ENCODE assay signal across 25 cellular contexts in genomic region chr10:52877453-52877852, GRCh38.
DNase-seq lines count a peak whose midpoint lies in the region; ATAC-seq, FAIRE-seq and TF ChIP-seq lines count a peak whose summit lies in the region.
"Had no signal": no experiment of that assay in that cellular context is flagged by ENCODE, and none has a peak within 500 bp of the region (broad histone marks: within the 10 kb centered on the region; RNA-seq: fewer than 3 reads in every experiment).

No MANE protein-coding gene starts in this region.

- H3K36me3 Mint-ChIP-seq in astrocyte (ENCODE audit: low read depth, unreplicated experiment): no peaks in the 10 kb centered on the region
- H3K36me3 Mint-ChIP-seq: CD14-positive monocyte had no signal

- H3K27me3 ChIP-seq in astrocyte (ENCODE audit: insufficient read depth, low read length): no peaks in the 10 kb centered on the region
- no peaks in the 10 kb centered on the region for H3K27me3 ChIP-seq in right cardiac atrium (ENCODE audit: control insufficient read depth, insufficient read depth)
- no peaks in the 10 kb centered on the region for H3K27me3 ChIP-seq in upper lobe of right lung
- no peaks in the 10 kb centered on the region for H3K27me3 ChIP-seq in thyroid gland
- H3K27me3 ChIP-seq: MG63, SJSA1 had no signal

- peaks cover 11% of the 10 kb centered on the region for H3K4me1 ChIP-seq in astrocyte (ENCODE audit: insufficient read depth, low read length)
- peaks cover 4% of the 10 kb centered on the region for H3K4me1 ChIP-seq in right cardiac atrium (ENCODE audit: control insufficient read depth, insufficient read depth, low read length)
- no peaks in the 10 kb centered on the region for H3K4me1 ChIP-seq in upper lobe of right lung
- H3K4me1 ChIP-seq in thyroid gland: peaks cover 5 to 10% of the 10 kb centered on the region in 2 donors
- H3K4me1 ChIP-seq: SJSA1 had no signal

- in situ Hi-C loops in KBM-7 (cut with MboI; ENCODE audit: low pct_unique_long_range_greater_than_20kb, low sequenced_read_pairs): no loop called here

- H3K4me1 Mint-ChIP-seq in astrocyte (ENCODE audit: low read depth, unreplicated experiment): peaks cover 28% of the 10 kb centered on the region
- H3K4me1 Mint-ChIP-seq: B cell, CD14-positive monocyte had no signal

- no peak for TF ChIP-seq CTCF in astrocyte (IDR thresholded peaks at IDR 0.05; ENCODE audit: insufficient read depth, low read depth, low read length)
- no peak for TF ChIP-seq CTCF in upper lobe of right lung (IDR thresholded peaks at IDR 0.05)
- no peak for TF ChIP-seq CTCF in thyroid gland (IDR thresholded peaks at IDR 0.05)

- no peak overlapping the region for H3K27ac Mint-ChIP-seq in astrocyte (ENCODE audit: unreplicated experiment)
- H3K27ac Mint-ChIP-seq: B cell, CD14-positive monocyte had no signal

- no peaks in the 10 kb centered on the region for H3K9me3 ChIP-seq in astrocyte (ENCODE audit: insufficient read depth, low read depth, low read length)
- H3K9me3 ChIP-seq in right cardiac atrium (ENCODE audit: control insufficient read depth, low read length): no peaks in the 10 kb centered on the region
- H3K9me3 ChIP-seq in upper lobe of right lung: no peaks in the 10 kb centered on the region
- H3K9me3 ChIP-seq in thyroid gland: no peaks in the 10 kb centered on the region
- H3K9me3 ChIP-seq: MG63, SJSA1 had no signal

- no peaks in the 10 kb centered on the region for H3K9me3 Mint-ChIP-seq in astrocyte (ENCODE audit: unreplicated experiment)
- H3K9me3 Mint-ChIP-seq: CD14-positive monocyte had no signal

- FAIRE-seq in astrocyte (lab: Jason Lieb, UNC): no peak
- FAIRE-seq: A204.1, GM19239, HTR-8/SVneo had no signal

- ATAC-seq in Right ventricle myocardium inferior (peak; percentile 80), right cardiac atrium (peak; percentile 57 to 66), upper lobe of right lung (peak; percentile 35), GM19324 (IDR thresholded peaks at IDR 0.05; ENCODE audit: low FRiP score, unreplicated experiment) (no peak)

- H3K4me2 ChIP-seq in astrocyte (ENCODE audit: low read length): no peak overlapping the region

- H2AFZ ChIP-seq in astrocyte (ENCODE audit: low read depth, low read length): no peak overlapping the region

- H3K36me3 ChIP-seq in astrocyte (ENCODE audit: insufficient read depth, low read length): no peaks in the 10 kb centered on the region
- no peaks in the 10 kb centered on the region for H3K36me3 ChIP-seq in upper lobe of right lung
- no peaks in the 10 kb centered on the region for H3K36me3 ChIP-seq in thyroid gland
- H3K36me3 ChIP-seq: MG63, SJSA1 had no signal

- TF ChIP-seq POLR2A in thyroid gland (IDR thresholded peaks at IDR 0.05): no peak

- no peaks in the 10 kb centered on the region for H4K20me1 ChIP-seq in astrocyte (ENCODE audit: insufficient read depth, low read length)

- H3K27me3 Mint-ChIP-seq in astrocyte (ENCODE audit: low read depth, unreplicated experiment): no peaks in the 10 kb centered on the region
- H3K27me3 Mint-ChIP-seq: B cell had no signal

- H3K9ac ChIP-seq in astrocyte (ENCODE audit: low read length): no peak overlapping the region

- H3K27ac ChIP-seq in astrocyte (ENCODE audit: low read depth, low read length) (no peak overlapping the region), right cardiac atrium (ENCODE audit: low read length) (no peak overlapping the region), upper lobe of right lung (no peak overlapping the region), thyroid gland (no peak overlapping the region)
- H3K27ac ChIP-seq: SJSA1 had no signal

- H3K79me2 ChIP-seq in astrocyte (ENCODE audit: insufficient read depth, low read length): no peaks in the 10 kb centered on the region

- H3K4me3 ChIP-seq in astrocyte (ENCODE audit: insufficient read depth, low read depth, low read length) (no peak overlapping the region), right cardiac atrium (ENCODE audit: low read length) (no peak overlapping the region), upper lobe of right lung (no peak overlapping the region), thyroid gland (replicated peaks in 1 of 3) (no peak overlapping the region)
- H3K4me3 ChIP-seq: MG63, SJSA1 had no signal

- H3K4me3 Mint-ChIP-seq in astrocyte (ENCODE audit: unreplicated experiment): no peak overlapping the region
- H3K4me3 Mint-ChIP-seq: B cell, CD14-positive monocyte had no signal

- intact Hi-C loops in Right ventricle myocardium inferior (cut with DNase I): no loop called here
- intact Hi-C loops in cardiac septum (cut with DNase I): no loop called here
- intact Hi-C loops in right cardiac atrium (cut with DNase I): no loop called here
- intact Hi-C loops in upper lobe of right lung (cut with DNase I): no loop called here
- intact Hi-C loops in thyroid gland (cut with DNase I): no loop called here

- DNase-seq in Right ventricle myocardium inferior (ENCODE audit: missing footprints) (no peak), cardiac septum (ENCODE audit: low spot score) (no peak), astrocyte (ENCODE audit: low read depth) (peak; percentile 7), right cardiac atrium (no peak), upper lobe of right lung (no peak), KBM-7 (no peak), thyroid gland (no peak)
- DNase-seq: GDM1; IMR-90; MG63; NCI-H1048; NCI-H1417 treated with DMSO at 0.1 percent for 48 hours; NCI-H187 treated with DMSO at 0.1 percent for 48 hours; NCI-H2107; NCI-H2227 treated with DMSO at 0.1 percent for 48 hours; NCI-H510A treated with DMSO at 0.1 percent for 48 hours; NCI-H774; NK-92 treated with Interleukin-12 subunit alpha and Interleukin-12 subunit beta, amount 100 ng/mL, for 24 hours had no signal

- 41% methylated on average over 4 of the region's 4 CpGs for WGBS in right cardiac atrium
- WGBS in thyroid gland, 2 donors: 41 to 56% methylated on average over 4 of the region's 4 CpGs
